ENCODE assay signal across 8 cellular contexts in the genomic region with DNA sequence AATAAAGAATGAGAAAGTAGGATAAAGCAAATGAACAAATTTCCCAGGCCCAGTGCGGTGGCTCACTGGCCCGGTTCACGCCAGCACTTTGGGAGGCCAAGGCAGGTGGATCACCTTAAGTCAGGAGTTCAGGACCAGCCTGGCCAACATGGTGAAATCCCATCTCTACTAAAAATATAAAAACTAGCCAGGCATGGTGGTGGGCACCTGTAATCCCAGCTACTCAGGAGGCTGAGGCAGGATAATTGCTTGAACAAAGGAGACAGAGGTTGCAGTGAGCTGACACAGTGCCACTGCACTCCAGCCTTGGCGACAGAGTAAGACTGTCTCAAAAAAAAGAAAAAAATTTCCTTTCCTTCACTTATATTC.
DNase-seq lines count a peak whose midpoint lies in the region; ATAC-seq and TF ChIP-seq lines count a peak whose summit lies in the region.
"Not testable (repeated sequence)": the region's sequence is repeated elsewhere in the genome, so short reads cannot be mapped to it uniquely, and the experiment has no call there.

No MANE protein-coding gene starts in this region.

- H3K9me3 ChIP-seq in Loucy (ENCODE audit: insufficient read depth, low read depth, low read length), result not testable (repeated sequence)

- not testable (repeated sequence) for H3K27me3 Mint-ChIP-seq in T-helper 1 cell treated with Interleukin-12 subunit alpha and Interleukin-12 subunit beta and Interleukin-4 antibody, amounts not matched to agents 30 μg/mL and 1 μg/mL, for 36 hours (ENCODE audit: low read depth); activated CD8-positive, alpha-beta memory T cell treated with anti-CD3 and anti-CD28 coated beads, Interleukin-2, amount 10 ng/mL, durations not matched to agents 7 days and 5 days; activated naive CD8-positive, alpha-beta T cell treated with anti-CD3 and anti-CD28 coated beads, Interleukin-2, amount 50 U/mL, for 24 hours; naive B cell

- not testable (repeated sequence) for H2AFZ ChIP-seq in Loucy (ENCODE audit: low read length)

- peaks cover 61% of the 10 kb centered on the region for H3K79me2 ChIP-seq in Loucy (ENCODE audit: insufficient read depth, low read length)

- H3K4me1 ChIP-seq in Loucy (ENCODE audit: insufficient read depth, low read length, poor library complexity, severe bottlenecking), result peaks cover 51% of the 10 kb centered on the region

- ATAC-seq in activated CD8-positive, alpha-beta memory T cell treated with anti-CD3 and anti-CD28 coated beads, Interleukin-2, amount 10 ng/mL, durations not matched to agents 7 days and 5 days; activated naive CD8-positive, alpha-beta T cell treated with anti-CD3 and anti-CD28 coated beads, Interleukin-2, amount 50 U/mL, for 24 hours; naive B cell (ENCODE audit: low read depth in 2 of 2); stimulated activated effector memory CD8-positive, alpha-beta T cell treated with anti-CD3 and anti-CD28 coated beads, Interleukin-12 subunit alpha, Interleukin-12 subunit beta, amount 100 ng/mL, for 72 hours: not testable (repeated sequence)

- H4K20me1 ChIP-seq in Loucy (ENCODE audit: insufficient read depth, low read length, poor library complexity, severe bottlenecking), result not testable (repeated sequence)

- peak overlapping the region; percentile 23 for H3K27ac ChIP-seq in C4-2B

- not testable (repeated sequence) for H3K9me2 ChIP-seq in Loucy (replicated peaks; ENCODE audit: low read depth, low read length)

- H3K9ac ChIP-seq in Loucy (ENCODE audit: low read depth, low read length, poor library complexity, severe bottlenecking), result peak overlapping the region; percentile 99

- CTCF ChIA-PET in activated CD8-positive, alpha-beta memory T cell treated with anti-CD3 and anti-CD28 coated beads, Interleukin-2, amount 10 ng/mL, durations not matched to agents 7 days and 5 days (lab: Charles Lee), result interaction anchor here (5.8 kb wide), 1 partner anchor 11 kb away, joined by 42 read pairs; a partner anchor contains a TSS

- not testable (repeated sequence) for DNase-seq in activated CD8-positive, alpha-beta memory T cell treated with anti-CD3 and anti-CD28 coated beads, Interleukin-2, amount 10 ng/mL, durations not matched to agents 7 days and 5 days; activated naive CD8-positive, alpha-beta T cell treated with anti-CD3 and anti-CD28 coated beads, Interleukin-2, amount 50 U/mL, for 24 hours; naive B cell; stimulated activated effector memory CD8-positive, alpha-beta T cell treated with anti-CD3 and anti-CD28 coated beads, Interleukin-12 subunit alpha, Interleukin-12 subunit beta, amount 100 ng/mL, for 72 hours (ENCODE audit: low spot score in 2 of 2)

- peaks cover 30% of the 10 kb centered on the region for H3K4me1 Mint-ChIP-seq in T-helper 1 cell treated with Interleukin-12 subunit alpha and Interleukin-12 subunit beta and Interleukin-4 antibody, amounts not matched to agents 30 μg/mL and 1 μg/mL, for 36 hours (ENCODE audit: low read depth)
- peaks cover 38% of the 10 kb centered on the region for H3K4me1 Mint-ChIP-seq in activated CD8-positive, alpha-beta memory T cell treated with anti-CD3 and anti-CD28 coated beads, Interleukin-2, amount 10 ng/mL, durations not matched to agents 7 days and 5 days
- peaks cover 47% of the 10 kb centered on the region for H3K4me1 Mint-ChIP-seq in activated naive CD8-positive, alpha-beta T cell treated with anti-CD3 and anti-CD28 coated beads, Interleukin-2, amount 50 U/mL, for 24 hours
- H3K4me1 Mint-ChIP-seq in naive B cell, result peaks cover 25 to 64% (median 49%) of the 10 kb centered on the region in 3 donors
- H3K4me1 Mint-ChIP-seq in stimulated activated effector memory CD8-positive, alpha-beta T cell treated with anti-CD3 and anti-CD28 coated beads, Interleukin-12 subunit alpha, Interleukin-12 subunit beta, amount 100 ng/mL, for 72 hours, result peaks cover 25% of the 10 kb centered on the region

- H3K27ac Mint-ChIP-seq in T-helper 1 cell treated with Interleukin-12 subunit alpha and Interleukin-12 subunit beta and Interleukin-4 antibody, amounts not matched to agents 30 μg/mL and 1 μg/mL, for 36 hours, result peak overlapping the region; percentile 18
- H3K27ac Mint-ChIP-seq in activated CD8-positive, alpha-beta memory T cell treated with anti-CD3 and anti-CD28 coated beads, Interleukin-2, amount 10 ng/mL, durations not matched to agents 7 days and 5 days, result peak overlapping the region; percentile 65
- peak overlapping the region; percentile 58 for H3K27ac Mint-ChIP-seq in activated naive CD8-positive, alpha-beta T cell treated with anti-CD3 and anti-CD28 coated beads, Interleukin-2, amount 50 U/mL, for 24 hours
- peak overlapping the region in 1 of 6 donors; percentile 66 for H3K27ac Mint-ChIP-seq in naive B cell
- peak overlapping the region; percentile 20 for H3K27ac Mint-ChIP-seq in stimulated activated effector memory CD8-positive, alpha-beta T cell treated with anti-CD3 and anti-CD28 coated beads, Interleukin-12 subunit alpha, Interleukin-12 subunit beta, amount 100 ng/mL, for 72 hours

- peak overlapping the region; percentile 74 for H3K4me2 ChIP-seq in Loucy (ENCODE audit: low read depth, low read length, poor library complexity, severe bottlenecking)

- not testable (repeated sequence) for TF ChIP-seq CTCF in C4-2B (conservative IDR thresholded peaks at IDR 0.05); GM12875 (IDR thresholded peaks at IDR 0.05; ENCODE audit: borderline replicate concordance, insufficient read depth, low read depth, low read length); Loucy (conservative IDR thresholded peaks at IDR 0.05; ENCODE audit: low read length)

- not testable (repeated sequence) for H3F3A ChIP-seq in Loucy (ENCODE audit: low read depth)

- H3K9me3 Mint-ChIP-seq in T-helper 1 cell treated with Interleukin-12 subunit alpha and Interleukin-12 subunit beta and Interleukin-4 antibody, amounts not matched to agents 30 μg/mL and 1 μg/mL, for 36 hours; activated CD8-positive, alpha-beta memory T cell treated with anti-CD3 and anti-CD28 coated beads, Interleukin-2, amount 10 ng/mL, durations not matched to agents 7 days and 5 days (ENCODE audit: low read depth); activated naive CD8-positive, alpha-beta T cell treated with anti-CD3 and anti-CD28 coated beads, Interleukin-2, amount 50 U/mL, for 24 hours; naive B cell; stimulated activated effector memory CD8-positive, alpha-beta T cell treated with anti-CD3 and anti-CD28 coated beads, Interleukin-12 subunit alpha, Interleukin-12 subunit beta, amount 100 ng/mL, for 72 hours: not testable (repeated sequence)

- H3K36me3 ChIP-seq in Loucy (ENCODE audit: insufficient read depth, low read length), result not testable (repeated sequence)

- H3K27me3 ChIP-seq in Loucy (ENCODE audit: insufficient read depth, low read length, poor library complexity, severe bottlenecking), result not testable (repeated sequence)

- peaks cover 17% of the 10 kb centered on the region for H3K36me3 Mint-ChIP-seq in T-helper 1 cell treated with Interleukin-12 subunit alpha and Interleukin-12 subunit beta and Interleukin-4 antibody, amounts not matched to agents 30 μg/mL and 1 μg/mL, for 36 hours (ENCODE audit: low read depth)
- H3K36me3 Mint-ChIP-seq in activated CD8-positive, alpha-beta memory T cell treated with anti-CD3 and anti-CD28 coated beads, Interleukin-2, amount 10 ng/mL, durations not matched to agents 7 days and 5 days, result peaks cover 13% of the 10 kb centered on the region
- not testable (repeated sequence) for H3K36me3 Mint-ChIP-seq in activated naive CD8-positive, alpha-beta T cell treated with anti-CD3 and anti-CD28 coated beads, Interleukin-2, amount 50 U/mL, for 24 hours (ENCODE audit: low read depth)
- peaks cover 0 to 10% of the 10 kb centered on the region in 2 donors for H3K36me3 Mint-ChIP-seq in naive B cell
- H3K36me3 Mint-ChIP-seq in stimulated activated effector memory CD8-positive, alpha-beta T cell treated with anti-CD3 and anti-CD28 coated beads, Interleukin-12 subunit alpha, Interleukin-12 subunit beta, amount 100 ng/mL, for 72 hours, result peaks cover 51% of the 10 kb centered on the region

- H3K4me3 Mint-ChIP-seq in T-helper 1 cell treated with Interleukin-12 subunit alpha and Interleukin-12 subunit beta and Interleukin-4 antibody, amounts not matched to agents 30 μg/mL and 1 μg/mL, for 36 hours; stimulated activated effector memory CD8-positive, alpha-beta T cell treated with anti-CD3 and anti-CD28 coated beads, Interleukin-12 subunit alpha, Interleukin-12 subunit beta, amount 100 ng/mL, for 72 hours: not testable (repeated sequence)
- peak overlapping the region; percentile 38 for H3K4me3 Mint-ChIP-seq in activated CD8-positive, alpha-beta memory T cell treated with anti-CD3 and anti-CD28 coated beads, Interleukin-2, amount 10 ng/mL, durations not matched to agents 7 days and 5 days
- H3K4me3 Mint-ChIP-seq in activated naive CD8-positive, alpha-beta T cell treated with anti-CD3 and anti-CD28 coated beads, Interleukin-2, amount 50 U/mL, for 24 hours, result peak overlapping the region; percentile 28
- H3K4me3 Mint-ChIP-seq in naive B cell, result peak overlapping the region in 6 of 8 donors; percentile 18 to 77 (median 42)

- H3K4me3 ChIP-seq in GM12875 (ENCODE audit: low read depth, low read length), result peak overlapping the region; percentile 28
- H3K4me3 ChIP-seq in Loucy (ENCODE audit: low read length, poor library complexity, severe bottlenecking), result peak overlapping the region; percentile 91
